Comparison of ENCODE assay signal across 21 cellular contexts in the genomic region with DNA sequence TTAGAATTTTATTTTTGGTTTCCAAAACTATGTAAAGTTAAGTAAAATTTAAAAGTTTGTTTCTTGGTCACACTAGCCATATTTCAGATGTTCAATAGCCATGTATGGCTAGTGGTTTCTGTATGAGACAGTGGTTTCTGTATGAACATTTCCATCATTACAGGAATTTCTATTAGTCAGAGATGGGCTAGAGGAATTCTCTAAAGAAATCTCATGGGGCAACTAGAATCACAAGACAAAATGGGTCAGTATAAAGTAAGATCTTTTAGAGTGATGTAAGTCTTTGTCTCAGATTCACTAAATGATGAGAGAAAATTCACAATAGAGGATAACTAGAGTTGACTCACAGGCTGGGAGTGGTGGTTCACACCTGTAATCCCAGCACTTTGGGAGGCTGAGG.
DNase-seq lines count a peak whose midpoint lies in the region; ATAC-seq and TF ChIP-seq lines count a peak whose summit lies in the region.
"Had no signal": no experiment of that assay in that cellular context is flagged by ENCODE, and none has a peak within 500 bp of the region (broad histone marks: within the 10 kb centered on the region; RNA-seq: fewer than 3 reads in every experiment).

No MANE protein-coding gene starts in this region.

- H3K9me3 ChIP-seq in smooth muscle cell (replicated peaks; ENCODE audit: low read depth): no peaks in the 10 kb centered on the region
- H3K9me3 ChIP-seq: MG63 had no signal

- H3K79me2 ChIP-seq in smooth muscle cell (ENCODE audit: low read depth): no peaks in the 10 kb centered on the region

- H3K36me3 Mint-ChIP-seq in activated CD4-positive, alpha-beta T cell treated with anti-CD3 and anti-CD28 coated beads, Interleukin-2, amount 10 ng/mL, durations not matched to agents 7 days and 5 days (ENCODE audit: low read depth): no peaks in the 10 kb centered on the region
- H3K36me3 Mint-ChIP-seq: IgD-negative memory B cell had no signal

- ATAC-seq in GM18868 (IDR thresholded peaks at IDR 0.05; ENCODE audit: unreplicated experiment) (peak; percentile 74), HG02759 (IDR thresholded peaks at IDR 0.05; ENCODE audit: unreplicated experiment) (peak; percentile 57), HG03565 (IDR thresholded peaks at IDR 0.05; ENCODE audit: unreplicated experiment) (peak; percentile 59)
- ATAC-seq: HCT116, Right ventricle myocardium inferior had no signal

- H3K27ac ChIP-seq in smooth muscle cell (ENCODE audit: low read depth): peak overlapping the region; percentile 25
- H3K27ac ChIP-seq: C4-2B, SK-N-MC had no signal

- H3K4me2 ChIP-seq in smooth muscle cell: no peak overlapping the region

- CTCF ChIA-PET in activated CD4-positive, alpha-beta T cell treated with anti-CD3 and anti-CD28 coated beads, Interleukin-2, amount 10 ng/mL, durations not matched to agents 7 days and 5 days (lab: Charles Lee): no interaction called here

- no peak overlapping the region for H3K4me3 ChIP-seq in smooth muscle cell
- H3K4me3 ChIP-seq: MG63, SK-N-MC had no signal

- H2AFZ ChIP-seq in smooth muscle cell (ENCODE audit: low read depth): no peak overlapping the region

- no peaks in the 10 kb centered on the region for H3K27me3 ChIP-seq in smooth muscle cell (ENCODE audit: low read depth)
- H3K27me3 ChIP-seq: MG63 had no signal

- DNase-seq in smooth muscle cell (lab: John Stamatoyannopoulos, UW; ENCODE audit: unreplicated experiment) (no peak), T-helper 2 cell (no peak), DMS53 (lab: John Stamatoyannopoulos, UW) (no peak)
- no peak for DNase-seq in activated CD4-positive, alpha-beta T cell treated with anti-CD3 and anti-CD28 coated beads, Interleukin-2, amount 10 ng/mL, durations not matched to agents 7 days and 5 days
- DNase-seq: ACHN, DMS79 treated with DMSO at 0.1 percent for 48 hours, Kasumi-1, MG63, NCI-H1092, NCI-H146, NCI-H2081, NCI-H446 treated with DMSO at 0.1 percent for 48 hours had no signal

- H3K9ac ChIP-seq in smooth muscle cell (ENCODE audit: low read depth): no peak overlapping the region

- H3K9me3 Mint-ChIP-seq in activated CD4-positive, alpha-beta T cell treated with anti-CD3 and anti-CD28 coated beads, Interleukin-2, amount 10 ng/mL, durations not matched to agents 7 days and 5 days: no peaks in the 10 kb centered on the region
- H3K9me3 Mint-ChIP-seq: T-helper 2 cell treated with Interferon-gamma antibody and Interleukin-4, amounts not matched to agents 5 μg/mL and 100 μg/mL, for 36 hours had no signal

- no peak overlapping the region for H3K27ac Mint-ChIP-seq in activated CD4-positive, alpha-beta T cell treated with anti-CD3 and anti-CD28 coated beads, Interleukin-2, amount 10 ng/mL, durations not matched to agents 7 days and 5 days
- H3K27ac Mint-ChIP-seq: IgD-negative memory B cell; T-helper 2 cell treated with Interferon-gamma antibody and Interleukin-4, amounts not matched to agents 5 μg/mL and 100 μg/mL, for 36 hours had no signal

- no peak for TF ChIP-seq CTCF in smooth muscle cell (IDR thresholded peaks at IDR 0.05; ENCODE audit: borderline replicate concordance, insufficient read depth, poor library complexity, severe bottlenecking)

- peaks cover 4% of the 10 kb centered on the region for H3K4me1 ChIP-seq in smooth muscle cell (ENCODE audit: low read depth)

- H3K4me1 Mint-ChIP-seq in activated CD4-positive, alpha-beta T cell treated with anti-CD3 and anti-CD28 coated beads, Interleukin-2, amount 10 ng/mL, durations not matched to agents 7 days and 5 days: no peaks in the 10 kb centered on the region
- H3K4me1 Mint-ChIP-seq: IgD-negative memory B cell had no signal

- no peaks in the 10 kb centered on the region for H4K20me1 ChIP-seq in smooth muscle cell (ENCODE audit: low read depth)

- H3K4me3 Mint-ChIP-seq in activated CD4-positive, alpha-beta T cell treated with anti-CD3 and anti-CD28 coated beads, Interleukin-2, amount 10 ng/mL, durations not matched to agents 7 days and 5 days: no peak overlapping the region
- H3K4me3 Mint-ChIP-seq: IgD-negative memory B cell; T-helper 2 cell treated with Interferon-gamma antibody and Interleukin-4, amounts not matched to agents 5 μg/mL and 100 μg/mL, for 36 hours had no signal

- H3K36me3 ChIP-seq in smooth muscle cell (ENCODE audit: low read depth): no peaks in the 10 kb centered on the region
- H3K36me3 ChIP-seq: MG63 had no signal

- no peaks in the 10 kb centered on the region for H3K27me3 Mint-ChIP-seq in activated CD4-positive, alpha-beta T cell treated with anti-CD3 and anti-CD28 coated beads, Interleukin-2, amount 10 ng/mL, durations not matched to agents 7 days and 5 days
- H3K27me3 Mint-ChIP-seq: IgD-negative memory B cell had no signal

- POLR2A ChIA-PET in activated CD4-positive, alpha-beta T cell treated with anti-CD3 and anti-CD28 coated beads, Interleukin-2, amount 10 ng/mL, durations not matched to agents 7 days and 5 days (lab: Charles Lee): no interaction called here

- H3F3A ChIP-seq in smooth muscle cell (ENCODE audit: low read depth): no peaks in the 10 kb centered on the region
